In genomic region chr6:113634352-113635163, GRCh38 we compare ENCODE assay signal across 8 cellular contexts.
DNase-seq lines count a peak whose midpoint lies in the region; ATAC-seq, FAIRE-seq and TF ChIP-seq lines count a peak whose summit lies in the region.

No MANE protein-coding gene starts in this region.

- peak overlapping the region; percentile 96 to 100 (median 99) for H3K27ac Mint-ChIP-seq in CD14-positive monocyte

- ATAC-seq in GM21447 (IDR thresholded peaks at IDR 0.05; ENCODE audit: unreplicated experiment), result peak; percentile 25

- DNase-seq in CD14-positive monocyte (ENCODE audit: low spot score), result no peak
- peak; percentile 51 for DNase-seq in NAMALWA (ENCODE audit: low spot score)
- peak; percentile 31 for DNase-seq in hepatic stellate cell (ENCODE audit: low spot score)
- DNase-seq in NCI-H524 treated with DMSO at 0.1 percent for 48 hours (lab: John Stamatoyannopoulos, UW), result no peak
- no peak for DNase-seq in activated CD4-positive, CD25-positive, alpha-beta regulatory T cell (lab: John Stamatoyannopoulos, UW)
- DNase-seq in activated naive CD4-positive, alpha-beta T cell (lab: John Stamatoyannopoulos, UW), result no peak
- no peak for DNase-seq in frontal cortex (ENCODE audit: low spot score in 2 of 2)

- peak overlapping the region in 1 of 2 donors; percentile 52 for H3K4me3 Mint-ChIP-seq in CD14-positive monocyte

- peaks cover 0 to 6% (median 0%) of the 10 kb centered on the region in 3 donors for H3K27me3 Mint-ChIP-seq in CD14-positive monocyte (ENCODE audit: low read depth in 3 of 3)

- intact Hi-C loops in CD14-positive monocyte (cut with micrococcal nuclease), result loop anchor here (5.0 to 10.0 kb wide), 4 partner anchors 128 to 327 kb away; partner anchors contain the start of gene MARCKS (in 1 of the 2)

- peaks cover 0 to 3% of the 10 kb centered on the region in 2 donors for H3K36me3 Mint-ChIP-seq in CD14-positive monocyte

- no peak for FAIRE-seq in frontal cortex (lab: Jason Lieb, UNC)

- H3K4me1 Mint-ChIP-seq in CD14-positive monocyte, result peaks cover 49% of the 10 kb centered on the region

- peaks cover 0 to 4% (median 0%) of the 10 kb centered on the region in 7 donors for H3K9me3 Mint-ChIP-seq in CD14-positive monocyte

- no peak for TF ChIP-seq CTCF in CD14-positive monocyte (IDR thresholded peaks at IDR 0.05)

Comparison
In these comparisons a context has a peak if more than half of its experiments do, and no peak if none do; other contexts are left out.
1. DNase-seq: peak in NAMALWA (single experiment) and hepatic stellate cell (single experiment); none in CD14-positive monocyte (single experiment), NCI-H524 treated with DMSO at 0.1 percent for 48 hours (single experiment), activated CD4-positive, CD25-positive, alpha-beta regulatory T cell (0 of 4), activated naive CD4-positive, alpha-beta T cell (0 of 4) and frontal cortex (0 of 2).